Comparison of ENCODE assay signal across 10 cellular contexts in the genomic region with DNA sequence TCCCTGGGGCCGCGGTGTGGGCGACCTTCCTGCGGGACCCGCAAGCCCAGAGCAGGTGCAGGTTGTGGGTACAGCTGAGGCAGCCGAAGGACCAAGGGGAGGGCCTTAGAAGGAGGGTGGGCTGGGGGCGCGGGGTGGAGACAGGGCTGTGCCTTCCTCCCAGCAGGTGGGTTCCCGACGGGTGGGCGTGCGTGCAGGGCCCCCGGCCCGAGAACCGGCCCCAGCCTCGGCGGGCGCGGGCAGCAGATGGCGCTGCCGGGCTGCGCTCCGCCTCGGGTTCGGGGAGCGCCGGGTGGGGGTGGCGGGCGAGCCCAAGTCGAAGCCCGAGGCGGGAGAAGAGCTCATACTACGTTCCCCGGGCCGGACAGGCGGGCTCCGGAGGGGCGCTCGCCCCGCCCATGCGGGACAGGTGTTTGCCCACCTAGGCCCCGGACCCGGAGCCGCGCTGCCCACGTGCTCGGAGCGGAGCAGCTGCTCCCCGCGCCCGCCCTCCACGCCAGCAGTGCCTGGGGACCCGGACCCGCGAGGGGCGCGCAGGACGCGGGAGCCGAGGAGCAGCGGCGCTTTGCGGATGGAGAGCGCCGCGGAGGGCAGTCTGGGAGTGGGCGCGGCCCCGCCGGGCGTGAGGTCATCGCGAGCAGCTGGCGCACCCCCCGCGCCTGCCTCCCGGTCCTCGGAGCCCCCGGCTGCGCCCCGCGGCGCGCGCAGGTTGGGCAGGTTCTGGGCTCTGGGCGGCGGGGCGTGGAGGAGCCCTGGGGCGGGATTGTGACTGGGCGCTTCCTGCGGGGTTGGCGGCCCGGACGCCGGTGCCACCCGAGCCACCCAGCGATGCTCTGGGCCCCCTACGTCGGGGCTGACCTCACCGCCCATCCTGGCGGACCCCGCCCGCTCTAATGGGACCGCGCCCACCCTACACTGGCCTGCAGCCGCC. TPM values are rescaled to one million over a fixed set of nuclear protein-coding genes. Genes with fewer than 3 reads are reported as not detected.
A peak's percentile ranks its signal among the peaks of the same experiment; 100 is the strongest.
DNase-seq lines count a peak whose midpoint lies in the region; ATAC-seq and TF ChIP-seq lines count a peak whose summit lies in the region.
"Had no signal": no experiment of that assay in that cellular context is flagged by ENCODE, and none has a peak within 500 bp of the region (broad histone marks: within the 10 kb centered on the region; RNA-seq: fewer than 3 reads in every experiment).

No MANE protein-coding gene starts in this region.

- H3K27me3 Mint-ChIP-seq in activated CD4-positive, alpha-beta T cell treated with anti-CD3 and anti-CD28 coated beads for 36 hours: peaks cover 23% of the 10 kb centered on the region

- peak overlapping the region; percentile 32 for H3K9ac ChIP-seq in endocrine pancreas (ENCODE audit: control insufficient read depth, insufficient read depth, low read length)

- H3K4me1 ChIP-seq in endocrine pancreas (ENCODE audit: control insufficient read depth, insufficient read depth, low read length) (no peaks in the 10 kb centered on the region), suprapubic skin (peaks cover 30% of the 10 kb centered on the region)

- intact Hi-C loops in activated CD4-positive, alpha-beta T cell treated with anti-CD3 and anti-CD28 coated beads for 36 hours (cut with DNase I, micrococcal nuclease): loop anchor here (1.0 to 2.0 kb wide), 3 partner anchors 28 to 82 kb away; no protein-coding TSS in a partner anchor

- TF ChIP-seq POLR2A in suprapubic skin (IDR thresholded peaks at IDR 0.05): no peak

- peaks cover 2% of the 10 kb centered on the region for H3K4me1 Mint-ChIP-seq in activated CD4-positive, alpha-beta T cell treated with anti-CD3 and anti-CD28 coated beads for 36 hours

- H3K27ac ChIP-seq in suprapubic skin: no peak overlapping the region

- TF ChIP-seq CTCF in suprapubic skin (IDR thresholded peaks at IDR 0.05): peak; percentile 25 to 83

- ATAC-seq in activated CD4-positive, alpha-beta T cell treated with anti-CD3 and anti-CD28 coated beads for 36 hours: peak; percentile 87
- no peak for ATAC-seq in HG03432 (IDR thresholded peaks at IDR 0.05; ENCODE audit: unreplicated experiment)

- POLR2A ChIA-PET in activated CD4-positive, alpha-beta T cell treated with anti-CD3 and anti-CD28 coated beads for 36 hours (lab: Charles Lee): no interaction called here

- WGBS in suprapubic skin: 1% methylated on average over 17 of the region's 106 CpGs

- TF ChIP-seq EP300 in suprapubic skin (IDR thresholded peaks at IDR 0.05): no peak

- no peak overlapping the region for H3K27ac Mint-ChIP-seq in activated CD4-positive, alpha-beta T cell treated with anti-CD3 and anti-CD28 coated beads for 36 hours
- H3K27ac Mint-ChIP-seq: stimulated activated naive CD8-positive, alpha-beta T cell treated with anti-CD3 and anti-CD28 coated beads, Interleukin-15, Interleukin-2, amounts not matched to agents 100 ng/mL and 50 ng/mL, for 24 hours had no signal

- peak overlapping the region; percentile 17 for H3K4me3 Mint-ChIP-seq in activated CD4-positive, alpha-beta T cell treated with anti-CD3 and anti-CD28 coated beads for 36 hours
- H3K4me3 Mint-ChIP-seq: stimulated activated naive CD8-positive, alpha-beta T cell treated with anti-CD3 and anti-CD28 coated beads, Interleukin-15, Interleukin-2, amounts not matched to agents 100 ng/mL and 50 ng/mL, for 24 hours had no signal

- H3K9me3 Mint-ChIP-seq in activated CD4-positive, alpha-beta T cell treated with anti-CD3 and anti-CD28 coated beads for 36 hours (ENCODE audit: low read depth): no peaks in the 10 kb centered on the region
- H3K9me3 Mint-ChIP-seq: stimulated activated naive CD8-positive, alpha-beta T cell treated with anti-CD3 and anti-CD28 coated beads, Interleukin-15, Interleukin-2, amounts not matched to agents 100 ng/mL and 50 ng/mL, for 24 hours had no signal

- H3K27me3 ChIP-seq in endocrine pancreas (ENCODE audit: control insufficient read depth, insufficient read depth, low read length): no peaks in the 10 kb centered on the region
- peaks cover 45% of the 10 kb centered on the region for H3K27me3 ChIP-seq in suprapubic skin

- CTCF ChIA-PET in activated CD4-positive, alpha-beta T cell treated with anti-CD3 and anti-CD28 coated beads for 36 hours (lab: Charles Lee): interaction anchor here (0.7 to 3.3 kb wide), 9 partner anchors 9 to 1298 kb away, joined by 3 to 46 read pairs (median 3); no protein-coding TSS in a partner anchor

- no peaks in the 10 kb centered on the region for H3K36me3 Mint-ChIP-seq in activated CD4-positive, alpha-beta T cell treated with anti-CD3 and anti-CD28 coated beads for 36 hours (ENCODE audit: low read depth)

- peak; percentile 68 for DNase-seq in Daoy (ENCODE audit: low read depth)
- DNase-seq in M059J (ENCODE audit: low read depth): peak; percentile 49
- DNase-seq in activated CD4-positive, alpha-beta T cell treated with anti-CD3 and anti-CD28 coated beads for 36 hours: peak; percentile 72
- peak; percentile 42 for DNase-seq in midbrain (lab: John Stamatoyannopoulos, UW)
- DNase-seq in suprapubic skin (ENCODE audit: low spot score in 2 of 2): no peak
- no peak for DNase-seq in NCI-H187 treated with DMSO at 0.1 percent for 48 hours (lab: John Stamatoyannopoulos, UW)

- H3K36me3 ChIP-seq in endocrine pancreas (ENCODE audit: control insufficient read depth, insufficient read depth, low read length) (no peaks in the 10 kb centered on the region), suprapubic skin (no peaks in the 10 kb centered on the region)

- H3K4me3 ChIP-seq in endocrine pancreas (ENCODE audit: control insufficient read depth, insufficient read depth, low read length): no peak overlapping the region
- peak overlapping the region; percentile 39 for H3K4me3 ChIP-seq in suprapubic skin

- H3K9me3 ChIP-seq in endocrine pancreas (ENCODE audit: control insufficient read depth, low read length): no peaks in the 10 kb centered on the region
- no peaks in the 10 kb centered on the region for H3K9me3 ChIP-seq in suprapubic skin

RNA-seq across cellular contexts. Expression of gene DUSP8, which starts 25.3 kb away (rescaled TPM):
- 0.69 and 1.2 TPM in 2 replicates for total RNA-seq in Daoy (2014; rRNA removed; shearing (Covaris generic))
- total RNA-seq in M059J (2014; rRNA removed; shearing (Covaris generic)): 1.2 and 3.5 TPM in 2 replicates
- total RNA-seq in activated CD4-positive, alpha-beta T cell treated with anti-CD3 and anti-CD28 coated beads for 36 hours: 1 to 10 TPM; 1.3 to 2.8 TPM
- 1 to 10 TPM; 1.9 to 4.8 (median 3.0) TPM for total RNA-seq in suprapubic skin

RNA-seq across cellular contexts. Expression of gene KRTAP5-1, which starts 38.3 kb away (rescaled TPM):
- not detected in 2 replicates for total RNA-seq in Daoy (2014; rRNA removed; shearing (Covaris generic))
- total RNA-seq in M059J (2014; rRNA removed; shearing (Covaris generic)): not detected in 2 replicates
- total RNA-seq in activated CD4-positive, alpha-beta T cell treated with anti-CD3 and anti-CD28 coated beads for 36 hours: not detected
- total RNA-seq in suprapubic skin: 1 to 10 TPM in 2 of 4 donors, not detected in 2; 1.0 to 1.2 TPM
- total RNA-seq: T-helper 2 cell treated with Interferon-gamma antibody and Interleukin-4, amounts not matched to agents 100 ng/mL and 5 ng/mL, for 36 hours had no signal

RNA-seq across cellular contexts. Expression of gene KRTAP5-2, which starts 51.3 kb away (rescaled TPM):
- not detected in 2 replicates for total RNA-seq in Daoy (2014; rRNA removed; shearing (Covaris generic))
- total RNA-seq in M059J (2014; rRNA removed; shearing (Covaris generic)): not detected in 2 replicates
- not detected for total RNA-seq in activated CD4-positive, alpha-beta T cell treated with anti-CD3 and anti-CD28 coated beads for 36 hours
- total RNA-seq in suprapubic skin: 10 to 100 TPM in 1 of 4 donors, 1 to 10 TPM in 2, not detected in 1; 1.7 to 12.0 (median 4.6) TPM
- total RNA-seq: T-helper 2 cell treated with Interferon-gamma antibody and Interleukin-4, amounts not matched to agents 100 ng/mL and 5 ng/mL, for 36 hours had no signal

Comparison
In these comparisons a context has a peak if more than half of its experiments do, and no peak if none do; other contexts are left out.
1. DNase-seq: peak in Daoy (single experiment), M059J (single experiment), activated CD4-positive, alpha-beta T cell treated with anti-CD3 and anti-CD28 coated beads for 36 hours (single experiment) and midbrain (single experiment); none in suprapubic skin (0 of 2) and NCI-H187 treated with DMSO at 0.1 percent for 48 hours (single experiment).